In the genomic region with DNA sequence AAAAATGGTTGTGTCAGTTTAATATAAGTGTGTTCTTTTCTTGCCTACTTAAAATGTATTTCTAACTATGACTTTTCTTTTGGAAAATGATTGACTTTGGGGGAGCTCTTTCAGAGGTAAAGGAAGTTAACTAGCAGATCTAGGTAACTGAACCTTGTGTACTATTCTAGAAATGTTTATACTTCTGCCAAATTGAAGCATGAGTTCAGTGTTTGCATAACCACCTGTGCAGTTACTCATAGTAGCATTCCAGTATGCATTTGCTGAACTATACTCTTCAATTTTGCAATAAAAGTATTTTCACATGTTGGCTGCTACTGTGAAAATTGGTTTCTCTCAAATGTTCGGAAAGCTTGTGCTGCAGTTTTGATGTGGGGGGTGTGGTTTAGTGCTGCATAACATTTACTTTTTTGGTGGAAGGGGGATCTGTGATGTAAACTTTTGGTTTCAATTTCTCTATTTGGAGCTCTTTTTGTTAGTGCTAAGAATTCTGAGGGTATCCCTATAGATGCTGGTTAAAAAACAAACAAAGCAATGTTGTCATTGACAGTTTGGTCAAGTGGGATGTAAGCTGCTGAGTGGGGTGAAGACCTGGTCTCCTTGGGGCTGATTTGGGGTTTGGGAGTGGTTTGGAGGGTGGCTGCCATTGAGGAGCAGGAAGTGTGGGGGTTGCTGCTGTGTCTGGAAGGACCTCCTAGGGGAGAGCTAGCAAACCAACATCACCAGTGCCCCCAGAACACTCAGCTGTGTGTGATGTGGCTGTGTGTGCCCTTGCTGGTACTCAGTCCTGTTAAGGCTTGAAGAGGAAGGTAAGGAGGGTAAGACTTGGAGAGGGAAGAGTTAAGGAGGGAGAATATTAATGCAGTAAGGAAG, we compare ENCODE assay signal across 9 cellular contexts.
DNase-seq lines count a peak whose midpoint lies in the region; ATAC-seq and TF ChIP-seq lines count a peak whose summit lies in the region.
"Had no signal": no experiment of that assay in that cellular context is flagged by ENCODE, and none has a peak within 500 bp of the region (broad histone marks: within the 10 kb centered on the region; RNA-seq: fewer than 3 reads in every experiment).

No MANE protein-coding gene starts in this region.

- no peaks in the 10 kb centered on the region for H3K36me3 Mint-ChIP-seq in CD4-positive, CD25-positive, alpha-beta regulatory T cell

- TF ChIP-seq CTCF in SU-DHL-6 (IDR thresholded peaks at IDR 0.05; ENCODE audit: insufficient read depth, low read length, poor library complexity, severe bottlenecking) (no peak), esophagus muscularis mucosa (IDR thresholded peaks at IDR 0.05) (no peak), omental fat pad (IDR thresholded peaks at IDR 0.05) (no peak), ovary (IDR thresholded peaks at IDR 0.05) (no peak)

- peak overlapping the region; percentile 37 to 89 (median 86) for H3K4me3 Mint-ChIP-seq in CD4-positive, CD25-positive, alpha-beta regulatory T cell

- peaks cover 37% of the 10 kb centered on the region for H3K4me1 ChIP-seq in CD4-positive, CD25-positive, alpha-beta regulatory T cell (ENCODE audit: control insufficient read depth, insufficient read depth, low read length, poor library complexity, severe bottlenecking)
- H3K4me1 ChIP-seq in esophagus muscularis mucosa: peaks cover 0 to 26% (median 11%) of the 10 kb centered on the region in 4 donors
- peaks cover 8% of the 10 kb centered on the region for H3K4me1 ChIP-seq in ovary (ENCODE audit: insufficient read depth)

- H4K20me1 ChIP-seq in SU-DHL-6 (ENCODE audit: low read depth, low read length): no peaks in the 10 kb centered on the region

- ATAC-seq in CD4-positive, CD25-positive, alpha-beta regulatory T cell (ENCODE audit: low read depth in 2 of 2): peak; percentile 28 to 44
- ATAC-seq in GM21528 (IDR thresholded peaks at IDR 0.05; ENCODE audit: low FRiP score, unreplicated experiment) (peak; percentile 49), HG03039 (IDR thresholded peaks at IDR 0.05; ENCODE audit: unreplicated experiment) (no peak), omental fat pad (ENCODE audit: low FRiP score) (no peak)

- H2AFZ ChIP-seq in SU-DHL-6 (ENCODE audit: low read depth, low read length, severe bottlenecking): no peak overlapping the region

- 78% methylated on average over 1 of the region's 1 CpG for WGBS in esophagus muscularis mucosa
- WGBS in ovary, 3 donors: 66 to 74% (median 68%) methylated on average over 1 of the region's 1 CpG

- no peaks in the 10 kb centered on the region for H3K9me3 ChIP-seq in CD4-positive, CD25-positive, alpha-beta regulatory T cell (ENCODE audit: control insufficient read depth in 2 of 2, low read length in 2 of 2)
- H3K9me3 ChIP-seq in SU-DHL-6 (ENCODE audit: insufficient read depth, low read length) (no peaks in the 10 kb centered on the region), esophagus muscularis mucosa (no peaks in the 10 kb centered on the region), ovary (no peaks in the 10 kb centered on the region)
- H3K9me3 ChIP-seq: neutrophil had no signal

- TF ChIP-seq POLR2A in esophagus muscularis mucosa (IDR thresholded peaks at IDR 0.05; ENCODE audit: low read depth) (no peak), ovary (IDR thresholded peaks at IDR 0.05) (no peak)

- DNase-seq in CD4-positive, CD25-positive, alpha-beta regulatory T cell: peak in 2 of 3 donors; percentile 62 to 78
- DNase-seq in esophagus muscularis mucosa (ENCODE audit: extremely low spot score) (peak; percentile 68), omental fat pad (ENCODE audit: low spot score) (no peak), SW 1271 (lab: John Stamatoyannopoulos, UW) (no peak), ovary (no peak)

- H3K27ac ChIP-seq in CD4-positive, CD25-positive, alpha-beta regulatory T cell (ENCODE audit: insufficient read depth, low read length, poor library complexity, severe bottlenecking): peak overlapping the region; percentile 70
- H3K27ac ChIP-seq in SU-DHL-6 (ENCODE audit: low read depth, low read length): peak overlapping the region; percentile 0; the same call in 1 of the 2 replicates
- H3K27ac ChIP-seq in esophagus muscularis mucosa (replicated peaks in 1 of 4): no peak overlapping the region
- no peak overlapping the region for H3K27ac ChIP-seq in ovary
- H3K27ac ChIP-seq: neutrophil had no signal

- TF ChIP-seq EP300 in esophagus muscularis mucosa (IDR thresholded peaks at IDR 0.05) (no peak), ovary (IDR thresholded peaks at IDR 0.05) (no peak)

- H3K27me3 ChIP-seq in CD4-positive, CD25-positive, alpha-beta regulatory T cell (ENCODE audit: control insufficient read depth, insufficient read depth, low read length): no peaks in the 10 kb centered on the region
- H3K27me3 ChIP-seq in SU-DHL-6 (ENCODE audit: low read length): no peaks in the 10 kb centered on the region
- no peaks in the 10 kb centered on the region for H3K27me3 ChIP-seq in esophagus muscularis mucosa
- no peaks in the 10 kb centered on the region for H3K27me3 ChIP-seq in ovary
- H3K27me3 ChIP-seq: neutrophil had no signal

- peaks cover 6% of the 10 kb centered on the region; the same call in 1 of the 2 replicates for H3F3A ChIP-seq in SU-DHL-6 (ENCODE audit: insufficient read depth)

- H3K9me3 Mint-ChIP-seq in CD4-positive, CD25-positive, alpha-beta regulatory T cell: peaks cover 0 to 2% (median 0%) of the 10 kb centered on the region in 7 donors

- H3K9ac ChIP-seq in SU-DHL-6 (ENCODE audit: low read length): 0 out of 2 replicates have a peak overlapping the region, but pooled peaks have one; percentile 2

- peaks cover 7 to 55% (median 45%) of the 10 kb centered on the region in 4 donors for H3K4me1 Mint-ChIP-seq in CD4-positive, CD25-positive, alpha-beta regulatory T cell

- intact Hi-C loops in esophagus muscularis mucosa (cut with DNase I) (no loop called here), ovary (cut with DNase I) (no loop called here)

- peaks cover 4% of the 10 kb centered on the region for H3K27me3 Mint-ChIP-seq in CD4-positive, CD25-positive, alpha-beta regulatory T cell

- H3K4me3 ChIP-seq in CD4-positive, CD25-positive, alpha-beta regulatory T cell (ENCODE audit: low read depth, low read length): peak overlapping the region; percentile 70
- no peak overlapping the region for H3K4me3 ChIP-seq in SU-DHL-6 (ENCODE audit: insufficient read depth, low read length, poor library complexity, severe bottlenecking)
- H3K4me3 ChIP-seq in esophagus muscularis mucosa: no peak overlapping the region
- no peak overlapping the region for H3K4me3 ChIP-seq in ovary

- H3K9me2 ChIP-seq in SU-DHL-6 (replicated peaks; ENCODE audit: insufficient read depth, low read length): no peaks in the 10 kb centered on the region

- no peaks in the 10 kb centered on the region for H3K36me3 ChIP-seq in CD4-positive, CD25-positive, alpha-beta regulatory T cell (ENCODE audit: control insufficient read depth, insufficient read depth, low read length)
- H3K36me3 ChIP-seq in SU-DHL-6 (ENCODE audit: low read length) (no peaks in the 10 kb centered on the region), esophagus muscularis mucosa (no peaks in the 10 kb centered on the region), ovary (no peaks in the 10 kb centered on the region)
- H3K36me3 ChIP-seq: neutrophil had no signal

- H3K79me2 ChIP-seq in SU-DHL-6 (ENCODE audit: insufficient read depth, low read length): peaks cover 62% of the 10 kb centered on the region

- peak overlapping the region; percentile 69 to 96 (median 96) for H3K27ac Mint-ChIP-seq in CD4-positive, CD25-positive, alpha-beta regulatory T cell

- peak overlapping the region; percentile 48 for H3K4me2 ChIP-seq in SU-DHL-6 (ENCODE audit: low read depth, low read length, poor library complexity, severe bottlenecking)

Comparison
In these comparisons a context has a peak if more than half of its experiments do, and no peak if none do; other contexts are left out.
1. ATAC-seq: peak in CD4-positive, CD25-positive, alpha-beta regulatory T cell (2 of 2) and GM21528 (single experiment); none in HG03039 (single experiment) and omental fat pad (single experiment).
2. DNase-seq: peak in CD4-positive, CD25-positive, alpha-beta regulatory T cell (2 of 3) and esophagus muscularis mucosa (single experiment); none in omental fat pad (single experiment), SW 1271 (0 of 2) and ovary (0 of 5).
3. H3K27ac ChIP-seq: peak in CD4-positive, CD25-positive, alpha-beta regulatory T cell (single experiment) and SU-DHL-6 (single experiment); none in esophagus muscularis mucosa (0 of 4) and ovary (0 of 2).